8 cellular contexts compared by ENCODE assay signal in genomic region chr3:139111392-139112229, GRCh38.
DNase-seq lines count a peak whose midpoint lies in the region; ATAC-seq and TF ChIP-seq lines count a peak whose summit lies in the region.

No MANE protein-coding gene starts in this region.

- DNase-seq in GM20000 (ENCODE audit: low spot score) (peak; percentile 57), MV-4-11 (lab: John Stamatoyannopoulos, UW) (peak; percentile 28), body of pancreas (peak; percentile 67 to 79 (median 78)), iPS DF 19.7 (ENCODE audit: low read depth, low spot score) (peak; percentile 15), spleen (no peak)
- peak; percentile 37 for DNase-seq in T-helper 2 cell treated with Interferon-gamma antibody and Interleukin-4, amounts not matched to agents 5 μg/mL and 100 μg/mL, for 36 hours (ENCODE audit: low spot score)

- H3K36me3 ChIP-seq in body of pancreas (replicated peaks in 1 of 2; ENCODE audit: insufficient read depth in 1 of 2, low read depth in 2 of 2) (no peaks in the 10 kb centered on the region), spleen (no peaks in the 10 kb centered on the region)

- intact Hi-C loops in body of pancreas (cut with DNase I): no loop called here
- intact Hi-C loops in spleen (cut with DNase I; ENCODE audit: low total_unique reads): loop anchor here (5.0 kb wide), 1 partner anchor 216 kb away; no protein-coding TSS in a partner anchor

- no peak overlapping the region for H3K4me3 Mint-ChIP-seq in T-helper 2 cell treated with Interferon-gamma antibody and Interleukin-4, amounts not matched to agents 5 μg/mL and 100 μg/mL, for 36 hours

- no peaks in the 10 kb centered on the region for H3K27me3 ChIP-seq in body of pancreas
- H3K27me3 ChIP-seq in spleen (replicated peaks in 1 of 7): peaks cover 0 to 15% (median 0%) of the 10 kb centered on the region in 7 donors

- H3K9me3 Mint-ChIP-seq in T-helper 2 cell treated with Interferon-gamma antibody and Interleukin-4, amounts not matched to agents 5 μg/mL and 100 μg/mL, for 36 hours: no peaks in the 10 kb centered on the region

- H3K4me1 Mint-ChIP-seq in T-helper 2 cell treated with Interferon-gamma antibody and Interleukin-4, amounts not matched to agents 5 μg/mL and 100 μg/mL, for 36 hours (ENCODE audit: low read depth): peaks cover 12% of the 10 kb centered on the region

- no peaks in the 10 kb centered on the region for H3K36me3 Mint-ChIP-seq in T-helper 2 cell treated with Interferon-gamma antibody and Interleukin-4, amounts not matched to agents 5 μg/mL and 100 μg/mL, for 36 hours (ENCODE audit: low read depth)

- WGBS in body of pancreas, 2 donors: 7 to 10% methylated on average over 7 to 12 of the region's 13 CpGs
- 8 to 10% (median 9%) methylated on average over 12 to 13 of the region's 13 CpGs for WGBS in spleen, 5 donors

- H3K27me3 Mint-ChIP-seq in T-helper 2 cell treated with Interferon-gamma antibody and Interleukin-4, amounts not matched to agents 5 μg/mL and 100 μg/mL, for 36 hours (ENCODE audit: low read depth): peaks cover 10% of the 10 kb centered on the region

- no peaks in the 10 kb centered on the region for H3K9me3 ChIP-seq in body of pancreas
- no peaks in the 10 kb centered on the region for H3K9me3 ChIP-seq in spleen

- H3K4me3 ChIP-seq in body of pancreas (no peak overlapping the region), spleen (no peak overlapping the region)

- H3K27ac ChIP-seq in C4-2B (no peak overlapping the region), body of pancreas (no peak overlapping the region), spleen (no peak overlapping the region)

- no peak overlapping the region for H3K27ac Mint-ChIP-seq in T-helper 2 cell treated with Interferon-gamma antibody and Interleukin-4, amounts not matched to agents 5 μg/mL and 100 μg/mL, for 36 hours

- TF ChIP-seq POLR2A in body of pancreas (IDR thresholded peaks at IDR 0.05): no peak
- no peak for TF ChIP-seq POLR2A in spleen (IDR thresholded peaks at IDR 0.05)

- peak; percentile 96 for TF ChIP-seq CTCF in C4-2B (conservative IDR thresholded peaks at IDR 0.05)
- TF ChIP-seq CTCF in GM20000 (IDR thresholded peaks at IDR 0.05; ENCODE audit: extremely low read depth, missing control alignments): peak; percentile 77
- TF ChIP-seq CTCF in body of pancreas (IDR thresholded peaks at IDR 0.05): peak; percentile 50 to 84 (median 81)
- peak in 10 of 11 experiments; percentile 16 to 74 (median 62) for TF ChIP-seq CTCF in spleen (IDR thresholded peaks at IDR 0.05 in 8 of 11, conservative IDR thresholded peaks at IDR 0.05 in 3 of 11)

- ATAC-seq in body of pancreas: peak; percentile 83
- no peak for ATAC-seq in HG03097 (IDR thresholded peaks at IDR 0.05; ENCODE audit: low FRiP score, unreplicated experiment)

- peaks cover 16% of the 10 kb centered on the region for H3K4me1 ChIP-seq in body of pancreas
- H3K4me1 ChIP-seq in spleen: peaks cover 0 to 7% (median 2%) of the 10 kb centered on the region in 6 donors
